25 cellular contexts compared by ENCODE assay signal in the genomic region with DNA sequence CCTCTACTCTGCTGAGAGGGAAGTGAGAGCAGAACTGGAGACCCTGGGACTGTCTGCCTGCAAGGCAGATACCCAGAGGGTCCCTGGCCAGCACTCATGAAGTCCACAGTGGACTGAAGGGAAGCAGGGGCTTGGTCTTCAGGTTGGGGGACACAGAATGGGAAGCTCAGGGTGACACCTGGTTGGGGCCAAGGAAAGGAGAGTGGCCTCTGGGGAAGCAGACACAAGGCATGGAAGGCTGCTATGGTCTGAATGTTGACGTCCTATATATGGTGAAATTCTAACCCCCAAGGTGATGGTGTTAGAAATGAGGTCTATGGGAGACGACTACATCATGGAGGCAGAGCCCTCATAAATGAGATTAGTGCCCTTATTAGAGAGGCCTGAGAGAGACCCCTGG.
"Had no signal": no experiment of that assay in that cellular context is flagged by ENCODE, and none has a peak within 500 bp of the region (broad histone marks: within the 10 kb centered on the region; RNA-seq: fewer than 3 reads in every experiment).

No MANE protein-coding gene starts in this region.

- H3K4me2 ChIP-seq: hepatocyte, smooth muscle cell had no signal

- H3K4me1 Mint-ChIP-seq: naive thymus-derived CD4-positive, alpha-beta T cell; stimulated activated effector memory CD8-positive, alpha-beta T cell treated with anti-CD3 and anti-CD28 coated beads, Interleukin-12 subunit alpha, Interleukin-12 subunit beta, amount 100 ng/mL, for 72 hours had no signal

- H3K4me3 ChIP-seq: heart right ventricle, hepatocyte, left ventricle myocardium inferior, lung, mucosa of descending colon, ovary, smooth muscle cell, suprapubic skin, thoracic aorta, tibial nerve, uterus had no signal

- H3K9me3 Mint-ChIP-seq: natural killer cell treated with Interleukin-12 subunit alpha and Interleukin-12 subunit beta and Interleukin-15 and Interleukin-18, amount 100 ng/mL, for 72 hours; stimulated activated effector memory CD8-positive, alpha-beta T cell treated with anti-CD3 and anti-CD28 coated beads, Interleukin-12 subunit alpha, Interleukin-12 subunit beta, amount 100 ng/mL, for 72 hours; stimulated activated naive CD8-positive, alpha-beta T cell treated with anti-CD3 and anti-CD28 coated beads, Interleukin-15, Interleukin-2, amounts not matched to agents 100 ng/mL and 50 ng/mL, for 24 hours; type B pancreatic cell had no signal

- H3K4me1 ChIP-seq: heart right ventricle, left ventricle myocardium inferior, suprapubic skin, tibial nerve, uterus had no signal

- H3K36me3 ChIP-seq: heart right ventricle, left ventricle myocardium inferior, neutrophil, ovary, suprapubic skin, thoracic aorta, tibial nerve, uterus had no signal

- H3K27me3 ChIP-seq: hepatocyte, ovary, tibial nerve, uterus had no signal

- DNase-seq: heart right ventricle; islet precursor cell; left ventricle myocardium inferior; midbrain; mucosa of descending colon; naive thymus-derived CD4-positive, alpha-beta T cell; occipital lobe; ovary; right cardiac atrium; stimulated activated CD4-positive, alpha-beta T cell treated with anti-CD3 and anti-CD28 coated beads, Interleukin-1b, Interleukin-23, amount 100 ng/mL, for 48 hours; stimulated activated CD4-positive, alpha-beta T cell treated with anti-CD3 and anti-CD28 coated beads, Interleukin-4, amount 100 ng/mL, for 1 hour; stimulated activated naive CD4-positive, alpha-beta T cell; uterus had no signal

- ATAC-seq: heart right ventricle; mucosa of descending colon; naive thymus-derived CD4-positive, alpha-beta T cell; natural killer cell treated with Interleukin-12 subunit alpha and Interleukin-12 subunit beta and Interleukin-15 and Interleukin-18, amount 100 ng/mL, for 72 hours; right cardiac atrium; stimulated activated effector memory CD8-positive, alpha-beta T cell treated with anti-CD3 and anti-CD28 coated beads, Interleukin-12 subunit alpha, Interleukin-12 subunit beta, amount 100 ng/mL, for 72 hours had no signal

- H3K36me3 Mint-ChIP-seq: naive thymus-derived CD4-positive, alpha-beta T cell; natural killer cell treated with Interleukin-12 subunit alpha and Interleukin-12 subunit beta and Interleukin-15 and Interleukin-18, amount 100 ng/mL, for 72 hours; stimulated activated effector memory CD8-positive, alpha-beta T cell treated with anti-CD3 and anti-CD28 coated beads, Interleukin-12 subunit alpha, Interleukin-12 subunit beta, amount 100 ng/mL, for 72 hours; type B pancreatic cell had no signal

- H3K27ac ChIP-seq: heart right ventricle, hepatocyte, left ventricle myocardium inferior, neutrophil, ovary, suprapubic skin, thoracic aorta, tibial nerve, uterus had no signal

- H2AFZ ChIP-seq: hepatocyte had no signal

- H3K9me3 ChIP-seq: mucosa of descending colon, neutrophil, suprapubic skin, thoracic aorta, uterus had no signal

- H3K4me3 Mint-ChIP-seq: naive thymus-derived CD4-positive, alpha-beta T cell; natural killer cell treated with Interleukin-12 subunit alpha and Interleukin-12 subunit beta and Interleukin-15 and Interleukin-18, amount 100 ng/mL, for 72 hours; stimulated activated effector memory CD8-positive, alpha-beta T cell treated with anti-CD3 and anti-CD28 coated beads, Interleukin-12 subunit alpha, Interleukin-12 subunit beta, amount 100 ng/mL, for 72 hours; stimulated activated naive CD8-positive, alpha-beta T cell treated with anti-CD3 and anti-CD28 coated beads, Interleukin-15, Interleukin-2, amounts not matched to agents 100 ng/mL and 50 ng/mL, for 24 hours; type B pancreatic cell had no signal

- H3K27ac Mint-ChIP-seq: naive thymus-derived CD4-positive, alpha-beta T cell; natural killer cell treated with Interleukin-12 subunit alpha and Interleukin-12 subunit beta and Interleukin-15 and Interleukin-18, amount 100 ng/mL, for 72 hours; progenitor cell of endocrine pancreas; stimulated activated effector memory CD8-positive, alpha-beta T cell treated with anti-CD3 and anti-CD28 coated beads, Interleukin-12 subunit alpha, Interleukin-12 subunit beta, amount 100 ng/mL, for 72 hours; stimulated activated naive CD8-positive, alpha-beta T cell treated with anti-CD3 and anti-CD28 coated beads, Interleukin-15, Interleukin-2, amounts not matched to agents 100 ng/mL and 50 ng/mL, for 24 hours; type B pancreatic cell had no signal
